ENCODE assay signal across 8 cellular contexts in genomic region chr1:228165372-228166169, GRCh38.
DNase-seq lines count a peak whose midpoint lies in the region; ATAC-seq and TF ChIP-seq lines count a peak whose summit lies in the region.

Gene IBA57 (plus strand): TSS chr1:228165804. CDS start chr1:228165817, 13 bp downstream.

- TF ChIP-seq CTCF in AG09319 (IDR thresholded peaks at IDR 0.05; ENCODE audit: low read depth, low read length), result peak; percentile 83

- ATAC-seq in HG03196 (IDR thresholded peaks at IDR 0.05; ENCODE audit: unreplicated experiment), result peak; percentile 84

- peak; percentile 99 for DNase-seq in AG09319 (ENCODE audit: extremely low read depth, low read depth)
- peak; percentile 82 for DNase-seq in NCI-H226
- DNase-seq in activated CD4-positive, CD25-positive, alpha-beta regulatory T cell (lab: John Stamatoyannopoulos, UW), result peak; percentile 98 to 99 (median 98)
- peak; percentile 100 for DNase-seq in central memory CD4-positive, alpha-beta T cell
- peak; percentile 99 for DNase-seq in islet precursor cell
- DNase-seq in stimulated activated CD4-positive, alpha-beta T cell treated with anti-CD3 and anti-CD28 coated beads, Interleukin-12 subunit alpha, Interleukin-12 subunit beta, amount 100 ng/mL, for 48 hours (ENCODE audit: low read depth in 2 of 3, low spot score in 1 of 3), result peak; percentile 99

- peak; percentile 95 for TF ChIP-seq POLR2A in GM18951 (IDR thresholded peaks at IDR 0.05; ENCODE audit: extremely low read depth, insufficient read depth, insufficient read length)

- in situ Hi-C loops in GM18951 (cut with MboI; ENCODE audit: low sequenced_read_pairs, unreplicated experiment), result no loop called here

Comparison
In these comparisons a context has a peak if more than half of its experiments do, and no peak if none do; other contexts are left out.
1. Peak in every context shown above with its lines: DNase-seq and ATAC-seq.